In genomic region chr9:87667164-87667738, GRCh38 we compare ENCODE assay signal across 12 cellular contexts. TPM values are rescaled to one million over a fixed set of nuclear protein-coding genes. Genes with fewer than 3 reads are reported as not detected.
DNase-seq lines count a peak whose midpoint lies in the region; ATAC-seq and TF ChIP-seq lines count a peak whose summit lies in the region.
"Had no signal": no experiment of that assay in that cellular context is flagged by ENCODE, and none has a peak within 500 bp of the region (broad histone marks: within the 10 kb centered on the region; RNA-seq: fewer than 3 reads in every experiment).

No MANE protein-coding gene starts in this region.

- no peak overlapping the region for H3K4me3 Mint-ChIP-seq in neural progenitor cell
- H3K4me3 Mint-ChIP-seq: activated naive CD8-positive, alpha-beta T cell treated with anti-CD3 and anti-CD28 coated beads, Interleukin-2, amount 10 ng/mL, durations not matched to agents 7 days and 5 days had no signal

- H3K36me3 ChIP-seq in neural progenitor cell: no peaks in the 10 kb centered on the region
- H3K36me3 ChIP-seq: BLaER1 had no signal

- H3K4me3 ChIP-seq in neural progenitor cell: no peak overlapping the region
- H3K4me3 ChIP-seq: BLaER1, Peyer's patch had no signal

- no peaks in the 10 kb centered on the region for H3K9me3 ChIP-seq in neural progenitor cell (ENCODE audit: low read depth)
- H3K9me3 ChIP-seq: Peyer's patch had no signal

- no peak overlapping the region for H3K27ac ChIP-seq in neural progenitor cell
- H3K27ac ChIP-seq: BLaER1, Peyer's patch had no signal

- H3K4me1 ChIP-seq in neural progenitor cell: no peaks in the 10 kb centered on the region
- H3K4me1 ChIP-seq: BLaER1, Peyer's patch had no signal

- H3K27me3 Mint-ChIP-seq in neural progenitor cell (ENCODE audit: insufficient read depth, low read depth): peaks cover 4% of the 10 kb centered on the region
- H3K27me3 Mint-ChIP-seq: activated naive CD8-positive, alpha-beta T cell treated with anti-CD3 and anti-CD28 coated beads, Interleukin-2, amount 10 ng/mL, durations not matched to agents 7 days and 5 days had no signal

- DNase-seq in NCI-H748 (lab: John Stamatoyannopoulos, UW; ENCODE audit: unreplicated experiment): peak; percentile 25
- DNase-seq in NCI-H748 treated with DMSO at 0.1 percent for 48 hours (lab: John Stamatoyannopoulos, UW): no peak
- DNase-seq in LHCN-M2 (ENCODE audit: low read depth): peak; percentile 35
- DNase-seq in cerebellar cortex (ENCODE audit: low spot score): peak; percentile 21
- peak; percentile 87 for DNase-seq in neural progenitor cell (ENCODE audit: low spot score)
- DNase-seq in activated T-cell treated with anti-CD3 and anti-CD28 coated beads, Interleukin-2, amount 50 U/mL, for 48 hours: no peak
- no peak for DNase-seq in T1000 (lab: John Stamatoyannopoulos, UW)
- DNase-seq: activated naive CD8-positive, alpha-beta T cell treated with anti-CD3 and anti-CD28 coated beads, Interleukin-2, amount 10 ng/mL, durations not matched to agents 7 days and 5 days; kidney glomerular epithelial cell; Peyer's patch had no signal

- no peaks in the 10 kb centered on the region for H3F3A ChIP-seq in neural progenitor cell (ENCODE audit: low read depth)

- H3K36me3 Mint-ChIP-seq in neural progenitor cell: peaks cover 38% of the 10 kb centered on the region
- H3K36me3 Mint-ChIP-seq: activated naive CD8-positive, alpha-beta T cell treated with anti-CD3 and anti-CD28 coated beads, Interleukin-2, amount 10 ng/mL, durations not matched to agents 7 days and 5 days had no signal

- H4K20me1 ChIP-seq in neural progenitor cell (ENCODE audit: low read depth): no peaks in the 10 kb centered on the region
- H4K20me1 ChIP-seq: BLaER1 had no signal

- H3K9ac ChIP-seq in neural progenitor cell: no peak overlapping the region
- H3K9ac ChIP-seq: BLaER1 had no signal

- H3K79me2 ChIP-seq in neural progenitor cell (ENCODE audit: low read depth): no peaks in the 10 kb centered on the region

- no peak overlapping the region for H2AFZ ChIP-seq in neural progenitor cell (replicated peaks)

- H3K4me2 ChIP-seq in neural progenitor cell: no peak overlapping the region
- H3K4me2 ChIP-seq: BLaER1 had no signal

- no peak for ATAC-seq in HG02852 (IDR thresholded peaks at IDR 0.05; ENCODE audit: unreplicated experiment)

- peaks cover 6% of the 10 kb centered on the region for H3K9me3 Mint-ChIP-seq in neural progenitor cell

- H3K27ac Mint-ChIP-seq in neural progenitor cell: no peak overlapping the region
- H3K27ac Mint-ChIP-seq: activated naive CD8-positive, alpha-beta T cell treated with anti-CD3 and anti-CD28 coated beads, Interleukin-2, amount 10 ng/mL, durations not matched to agents 7 days and 5 days had no signal

- no peaks in the 10 kb centered on the region for H3K27me3 ChIP-seq in neural progenitor cell
- H3K27me3 ChIP-seq: BLaER1, Peyer's patch had no signal

- H3K4me1 Mint-ChIP-seq in neural progenitor cell: no peaks in the 10 kb centered on the region
- H3K4me1 Mint-ChIP-seq: activated naive CD8-positive, alpha-beta T cell treated with anti-CD3 and anti-CD28 coated beads, Interleukin-2, amount 10 ng/mL, durations not matched to agents 7 days and 5 days had no signal

- TF ChIP-seq CTCF in neural progenitor cell (IDR thresholded peaks at IDR 0.05): peak; percentile 79

RNA-seq across cellular contexts. Expression of gene CTSL, which starts 58.7 kb away (rescaled TPM):
- total RNA-seq in LHCN-M2 (2014; rRNA removed) (455 and 500 TPM in 2 replicates), neural progenitor cell (ENCODE audit: low replicate concordance) (35.9 and 37.6 TPM in 2 replicates)
- 149 TPM for polyA plus RNA-seq in LHCN-M2 (2012)

Comparison
In these comparisons a context has a peak if more than half of its experiments do, and no peak if none do; other contexts are left out.
1. DNase-seq: peak in NCI-H748 (single experiment), LHCN-M2 (single experiment), cerebellar cortex (single experiment) and neural progenitor cell (single experiment); none in NCI-H748 treated with DMSO at 0.1 percent for 48 hours (single experiment), activated T-cell treated with anti-CD3 and anti-CD28 coated beads, Interleukin-2, amount 50 U/mL, for 48 hours (0 of 2) and T1000 (single experiment).
2. RNA of gene CTSL, which starts 58.7 kb away (total RNA-seq): 455 to 500 TPM in LHCN-M2; 35.9 to 37.6 TPM in neural progenitor cell; every median in the first group is over 10 times any median in the second.